ENCODE assay signal across 41 cellular contexts in genomic region chr6:117222861-117223260, GRCh38. TPM values are rescaled to one million over a fixed set of nuclear protein-coding genes. Genes with fewer than 3 reads are reported as not detected.
"Had no signal": no experiment of that assay in that cellular context is flagged by ENCODE, and none has a peak within 500 bp of the region (broad histone marks: within the 10 kb centered on the region; RNA-seq: fewer than 3 reads in every experiment).

No MANE protein-coding gene starts in this region.

- FAIRE-seq: astrocyte, TTC549 had no signal

- H3K9me3 Mint-ChIP-seq: activated B cell treated with CpG ODN at 0.5 μM for 24 hours; activated CD4-positive, alpha-beta T cell treated with anti-CD3 and anti-CD28 coated beads, Interleukin-2, amount 10 ng/mL, durations not matched to agents 24 days and 14 days; activated CD8-positive, alpha-beta T cell treated with anti-CD3 and anti-CD28 coated beads for 36 hours; activated naive CD4-positive, alpha-beta T cell treated with anti-CD3 and anti-CD28 coated beads for 36 hours; activated naive CD8-positive, alpha-beta T cell treated with anti-CD3 and anti-CD28 coated beads for 36 hours; activated T-helper 1 cell treated with anti-CD3 and anti-CD28 coated beads, Interleukin-12 subunit alpha, Interleukin-12 subunit beta, Interleukin-2, Interleukin-4 antibody, amounts not matched to agents 30 ng/mL and 10 ng/mL and 1 ng/mL, durations not matched to agents 14 hours and 24 hours and 36 hours; T-helper 1 cell treated with Interleukin-12 subunit alpha and Interleukin-12 subunit beta and Interleukin-4 antibody, amounts not matched to agents 30 μg/mL and 1 μg/mL, for 36 hours; T-helper 2 cell treated with Interferon-gamma antibody and Interleukin-4, amounts not matched to agents 5 μg/mL and 100 μg/mL, for 36 hours had no signal

- H3K27ac ChIP-seq: adrenal gland, body of pancreas, brain microvascular endothelial cell, breast epithelium, cardiac muscle cell, VCaP had no signal

- H3K27me3 ChIP-seq: adrenal gland, body of pancreas, brain microvascular endothelial cell, breast epithelium, cardiac muscle cell had no signal

- H3K4me1 ChIP-seq: adrenal gland, body of pancreas, breast epithelium had no signal

- H3K27me3 Mint-ChIP-seq: activated B cell treated with CpG ODN at 0.5 μM for 24 hours; activated CD4-positive, alpha-beta memory T cell treated with anti-CD3 and anti-CD28 coated beads for 36 hours; activated CD4-positive, alpha-beta T cell treated with anti-CD3 and anti-CD28 coated beads, Interleukin-2, amount 10 ng/mL, durations not matched to agents 24 days and 14 days; activated CD8-positive, alpha-beta T cell treated with anti-CD3 and anti-CD28 coated beads for 36 hours; activated T-helper 17 cell treated with anti-CD3 and anti-CD28 coated beads, Interleukin-2, amount 50 U/mL, for 72 hours had no signal

- DNase-seq: activated B cell treated with CpG ODN at 0.5 μM for 24 hours; activated CD4-positive, alpha-beta memory T cell treated with anti-CD3 and anti-CD28 coated beads for 36 hours; activated CD4-positive, alpha-beta T cell treated with anti-CD3 and anti-CD28 coated beads for 4 hours; activated CD4-positive, alpha-beta T cell treated with anti-CD3 and anti-CD28 coated beads, Interleukin-2, amount 10 ng/mL, durations not matched to agents 24 days and 14 days; activated CD4-positive, alpha-beta T cell treated with anti-CD3 and anti-CD28 coated beads, Interleukin-2, amount 50 U/mL, for 1 hour; activated CD4-positive, alpha-beta T cell treated with anti-CD3 and anti-CD28 coated beads, Interleukin-2, amount 50 U/mL, for 4 hours; activated CD4-positive, CD25-positive, alpha-beta regulatory T cell treated with anti-CD3 and anti-CD28 coated beads, Interleukin-2, amount 50 U/mL, for 72 hours; activated CD8-positive, alpha-beta memory T cell treated with anti-CD3 and anti-CD28 coated beads, Interleukin-2, amount 50 U/mL, for 4 hours; activated CD8-positive, alpha-beta T cell treated with anti-CD3 and anti-CD28 coated beads for 36 hours; activated effector memory CD4-positive, alpha-beta T cell treated with anti-CD3 and anti-CD28 coated beads, Interleukin-2, amount 50 U/mL, for 16 hours; activated gamma-delta T cell treated with Interleukin-2 at 50 U/mL for 16 hours; activated naive CD4-positive, alpha-beta T cell; activated naive CD4-positive, alpha-beta T cell treated with anti-CD3 and anti-CD28 coated beads for 36 hours; activated naive CD4-positive, alpha-beta T cell treated with anti-CD3 and anti-CD28 coated beads, Interleukin-2, amount 50 U/mL, for 16 hours; activated naive CD8-positive, alpha-beta T cell treated with anti-CD3 and anti-CD28 coated beads for 36 hours; activated T-cell treated with anti-CD3 and anti-CD28 coated beads for 4 hours; activated T-cell treated with anti-CD3 and anti-CD28 coated beads, Interleukin-2, amount 50 U/mL, for 1 hour; activated T-cell treated with anti-CD3 and anti-CD28 coated beads, Interleukin-2, amount 50 U/mL, for 4 hours; activated T-cell treated with anti-CD3 and anti-CD28 coated beads, Interleukin-2, amount 50 U/mL, for 72 hours; adrenal gland; amniotic stem cell; aorta; body of pancreas; brain microvascular endothelial cell; caudate nucleus; cerebellar nuclear complex; T-helper 1 cell; T-helper 2 cell; T-helper 9 cell had no signal

- H3K4me1 Mint-ChIP-seq: activated B cell treated with CpG ODN at 0.5 μM for 24 hours; activated CD4-positive, alpha-beta T cell treated with anti-CD3 and anti-CD28 coated beads, Interleukin-2, amount 10 ng/mL, durations not matched to agents 24 days and 14 days; activated naive CD8-positive, alpha-beta T cell treated with anti-CD3 and anti-CD28 coated beads for 36 hours; activated T-helper 17 cell treated with anti-CD3 and anti-CD28 coated beads, Interleukin-2, amount 50 U/mL, for 72 hours; central memory CD8-positive, alpha-beta T cell had no signal

- H3K27ac Mint-ChIP-seq: activated B cell treated with CpG ODN at 0.5 μM for 24 hours; activated CD4-positive, alpha-beta memory T cell treated with anti-CD3 and anti-CD28 coated beads for 36 hours; activated CD4-positive, alpha-beta T cell treated with anti-CD3 and anti-CD28 coated beads, Interleukin-2, amount 10 ng/mL, durations not matched to agents 24 days and 14 days; activated CD8-positive, alpha-beta T cell treated with anti-CD3 and anti-CD28 coated beads for 36 hours; activated naive CD4-positive, alpha-beta T cell treated with anti-CD3 and anti-CD28 coated beads for 36 hours; activated naive CD4-positive, alpha-beta T cell treated with anti-CD3 and anti-CD28 coated beads, Interleukin-2, amount 50 U/mL, for 72 hours; activated naive CD8-positive, alpha-beta T cell treated with anti-CD3 and anti-CD28 coated beads for 36 hours; activated T-cell treated with anti-CD3 and anti-CD28 coated beads, Interleukin-2, amount 50 U/mL, for 72 hours; activated T-helper 1 cell treated with anti-CD3 and anti-CD28 coated beads, Interleukin-12 subunit alpha, Interleukin-12 subunit beta, Interleukin-2, Interleukin-4 antibody, amounts not matched to agents 30 ng/mL and 10 ng/mL and 1 ng/mL, durations not matched to agents 14 hours and 24 hours and 36 hours; activated T-helper 17 cell treated with anti-CD3 and anti-CD28 coated beads, Interleukin-2, amount 50 U/mL, for 72 hours; T-helper 1 cell treated with Interleukin-12 subunit alpha and Interleukin-12 subunit beta and Interleukin-4 antibody, amounts not matched to agents 30 μg/mL and 1 μg/mL, for 36 hours; T-helper 2 cell treated with Interferon-gamma antibody and Interleukin-4, amounts not matched to agents 5 μg/mL and 100 μg/mL, for 36 hours had no signal

- H3K9me3 ChIP-seq: adrenal gland, body of pancreas, breast epithelium had no signal

- H3K36me3 ChIP-seq: adrenal gland, brain microvascular endothelial cell, breast epithelium, cardiac muscle cell had no signal

- H3K4me3 ChIP-seq: adrenal gland, body of pancreas, breast epithelium, cardiac muscle cell had no signal

- H3K4me3 Mint-ChIP-seq: activated B cell treated with CpG ODN at 0.5 μM for 24 hours; activated CD4-positive, alpha-beta memory T cell treated with anti-CD3 and anti-CD28 coated beads for 36 hours; activated CD4-positive, alpha-beta T cell treated with anti-CD3 and anti-CD28 coated beads, Interleukin-2, amount 10 ng/mL, durations not matched to agents 24 days and 14 days; activated CD8-positive, alpha-beta T cell treated with anti-CD3 and anti-CD28 coated beads for 36 hours; activated naive CD4-positive, alpha-beta T cell treated with anti-CD3 and anti-CD28 coated beads for 36 hours; activated naive CD8-positive, alpha-beta T cell treated with anti-CD3 and anti-CD28 coated beads for 36 hours; activated T-cell treated with anti-CD3 and anti-CD28 coated beads, Interleukin-2, amount 50 U/mL, for 4 hours; activated T-cell treated with anti-CD3 and anti-CD28 coated beads, Interleukin-2, amount 50 U/mL, for 72 hours; activated T-helper 1 cell treated with anti-CD3 and anti-CD28 coated beads, Interleukin-12 subunit alpha, Interleukin-12 subunit beta, Interleukin-2, Interleukin-4 antibody, amounts not matched to agents 30 ng/mL and 10 ng/mL and 1 ng/mL, durations not matched to agents 14 hours and 24 hours and 36 hours; activated T-helper 17 cell treated with anti-CD3 and anti-CD28 coated beads, Interleukin-2, amount 50 U/mL, for 72 hours; central memory CD8-positive, alpha-beta T cell; T-helper 1 cell treated with Interleukin-12 subunit alpha and Interleukin-12 subunit beta and Interleukin-4 antibody, amounts not matched to agents 30 μg/mL and 1 μg/mL, for 36 hours; T-helper 2 cell treated with Interferon-gamma antibody and Interleukin-4, amounts not matched to agents 5 μg/mL and 100 μg/mL, for 36 hours had no signal

- H3K36me3 Mint-ChIP-seq: activated CD4-positive, alpha-beta memory T cell treated with anti-CD3 and anti-CD28 coated beads for 36 hours; activated naive CD4-positive, alpha-beta T cell treated with anti-CD3 and anti-CD28 coated beads, Interleukin-2, amount 50 U/mL, for 72 hours; activated naive CD8-positive, alpha-beta T cell treated with anti-CD3 and anti-CD28 coated beads for 36 hours had no signal

RNA-seq across cellular contexts. Expression of gene VGLL2, which starts 42.5 kb away (rescaled TPM):
- total RNA-seq: activated B cell treated with CpG ODN at 0.5 μM for 24 hours; activated CD4-positive, alpha-beta memory T cell treated with anti-CD3 and anti-CD28 coated beads for 36 hours; activated CD4-positive, alpha-beta T cell treated with anti-CD3 and anti-CD28 coated beads, Interleukin-2, amount 10 ng/mL, durations not matched to agents 24 days and 14 days; activated CD8-positive, alpha-beta memory T cell treated with anti-CD3 and anti-CD28 coated beads for 36 hours; activated CD8-positive, alpha-beta T cell treated with anti-CD3 and anti-CD28 coated beads for 36 hours; activated naive CD4-positive, alpha-beta T cell treated with anti-CD3 and anti-CD28 coated beads for 36 hours; activated naive CD4-positive, alpha-beta T cell treated with anti-CD3 and anti-CD28 coated beads, Interleukin-2, amount 50 U/mL, for 72 hours; activated naive CD8-positive, alpha-beta T cell treated with anti-CD3 and anti-CD28 coated beads for 36 hours; activated T-cell treated with anti-CD3 and anti-CD28 coated beads, Interleukin-2, amount 50 U/mL, for 4 hours; activated T-cell treated with anti-CD3 and anti-CD28 coated beads, Interleukin-2, amount 50 U/mL, for 72 hours; activated T-helper 1 cell treated with anti-CD3 and anti-CD28 coated beads, Interleukin-12 subunit alpha, Interleukin-12 subunit beta, Interleukin-2, Interleukin-4 antibody, amounts not matched to agents 30 ng/mL and 10 ng/mL and 1 ng/mL, durations not matched to agents 14 hours and 24 hours and 36 hours; activated T-helper 17 cell treated with anti-CD3 and anti-CD28 coated beads, Interleukin-2, amount 50 U/mL, for 72 hours; adrenal gland; aorta; breast epithelium; cardiac muscle cell had no signal
- polyA plus RNA-seq: adrenal gland, aorta, cardiac muscle cell had no signal
